Comparison of ENCODE assay signal across 11 cellular contexts in the genomic region with DNA sequence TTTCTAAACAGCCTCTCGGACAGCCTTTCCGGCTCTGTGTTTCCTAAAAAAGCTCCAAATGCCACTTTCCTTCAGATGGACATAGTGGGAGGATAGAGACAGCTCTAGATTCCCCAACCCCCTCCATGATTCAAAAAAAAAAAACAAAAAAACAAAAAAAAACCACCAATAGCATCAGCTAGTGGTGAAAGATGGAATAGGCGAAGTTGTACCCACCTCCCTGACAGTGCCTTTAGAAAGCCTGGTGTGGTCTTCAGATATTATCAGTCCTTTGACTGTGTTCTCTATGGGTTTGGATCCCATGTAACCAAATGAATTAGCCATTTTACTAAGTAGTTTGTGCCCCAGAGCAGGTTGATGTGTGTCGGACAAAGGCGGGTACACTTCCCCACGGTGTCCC.
A peak's percentile ranks its signal among the peaks of the same experiment; 100 is the strongest.
DNase-seq lines count a peak whose midpoint lies in the region; ATAC-seq, FAIRE-seq and TF ChIP-seq lines count a peak whose summit lies in the region.
"Had no signal": no experiment of that assay in that cellular context is flagged by ENCODE, and none has a peak within 500 bp of the region (broad histone marks: within the 10 kb centered on the region; RNA-seq: fewer than 3 reads in every experiment).

No MANE protein-coding gene starts in this region.

- no peak overlapping the region for H3K27ac Mint-ChIP-seq in neural progenitor cell
- H3K27ac Mint-ChIP-seq in activated CD4-positive, alpha-beta T cell treated with anti-CD3 and anti-CD28 coated beads, Interleukin-2, amount 10 ng/mL, durations not matched to agents 7 days and 5 days, result no peak overlapping the region
- H3K27ac Mint-ChIP-seq: effector memory CD8-positive, alpha-beta T cell had no signal

- no peaks in the 10 kb centered on the region for H3K36me3 ChIP-seq in K562 (ENCODE audit: control insufficient read depth, insufficient read depth, low read length)
- no peaks in the 10 kb centered on the region for H3K36me3 ChIP-seq in neural progenitor cell
- H3K36me3 ChIP-seq in esophagus muscularis mucosa, result no peaks in the 10 kb centered on the region
- H3K36me3 ChIP-seq: BLaER1 treated with 17β-estradiol and CSF1 and Interleukin-3, amounts not matched to agents 10 nM and 100 nM had no signal

- peak in 1 of 2 experiments; percentile 21; a peak in 1 of 4 replicates for TF ChIP-seq RAD21 in K562 (CRISPR knock-in tag; conservative IDR thresholded peaks at IDR 0.05 in 1 of 2, IDR thresholded peaks at IDR 0.05 in 1 of 2)

- H3K4me1 ChIP-seq in K562 (replicated peaks in 1 of 2; ENCODE audit: control insufficient read depth in 2 of 2, insufficient read depth in 2 of 2, low read length in 2 of 2) (no peaks in the 10 kb centered on the region), neural progenitor cell (peaks cover 3% of the 10 kb centered on the region), esophagus muscularis mucosa (peaks cover 0 to 5% (median 2%) of the 10 kb centered on the region in 4 donors)

- H4K20me1 ChIP-seq in K562 (replicated peaks; ENCODE audit: control insufficient read depth, insufficient read depth, low read length) (no peaks in the 10 kb centered on the region), neural progenitor cell (ENCODE audit: low read depth) (no peaks in the 10 kb centered on the region)
- H4K20me1 ChIP-seq: BLaER1 treated with 17β-estradiol and CSF1 and Interleukin-3, amounts not matched to agents 10 nM and 100 nM had no signal

- ATAC-seq in K562 (peak; percentile 80), omental fat pad (ENCODE audit: low FRiP score) (no peak)
- ATAC-seq: effector memory CD8-positive, alpha-beta T cell had no signal

- H3K9me3 Mint-ChIP-seq in neural progenitor cell, result peaks cover 2% of the 10 kb centered on the region
- no peaks in the 10 kb centered on the region for H3K9me3 Mint-ChIP-seq in activated CD4-positive, alpha-beta T cell treated with anti-CD3 and anti-CD28 coated beads, Interleukin-2, amount 10 ng/mL, durations not matched to agents 7 days and 5 days
- H3K9me3 Mint-ChIP-seq: effector memory CD8-positive, alpha-beta T cell had no signal

- H3K79me2 ChIP-seq in K562 (ENCODE audit: control insufficient read depth, insufficient read depth, low read length), result no peaks in the 10 kb centered on the region
- H3K79me2 ChIP-seq in neural progenitor cell (ENCODE audit: low read depth), result no peaks in the 10 kb centered on the region

- H3K9ac ChIP-seq in K562 (ENCODE audit: insufficient read depth in 1 of 2, low read depth in 2 of 2, low read length in 2 of 2), result no peak overlapping the region
- no peak overlapping the region for H3K9ac ChIP-seq in neural progenitor cell
- H3K9ac ChIP-seq: BLaER1 treated with 17β-estradiol and CSF1 and Interleukin-3, amounts not matched to agents 10 nM and 100 nM had no signal

- H3K9me1 ChIP-seq in K562 (ENCODE audit: control insufficient read depth, insufficient read depth, low read length), result no peaks in the 10 kb centered on the region

- 0% methylated on average over 6 of the region's 6 CpGs for WGBS in K562 (ENCODE audit: insufficient coverage, low coverage, missing lambda C conversion rate)
- WGBS in esophagus muscularis mucosa, result 68% methylated on average over 6 of the region's 6 CpGs

- CTCF ChIA-PET in K562 (lab: Yijun Ruan, JAX; ENCODE audit: low intra/inter-chr PET ratio), result interaction anchor here (0.6 kb wide), 1 partner anchor 156 kb away, joined by 3 read pairs; no protein-coding TSS in a partner anchor
- CTCF ChIA-PET in activated CD4-positive, alpha-beta T cell treated with anti-CD3 and anti-CD28 coated beads, Interleukin-2, amount 10 ng/mL, durations not matched to agents 7 days and 5 days (lab: Charles Lee), result interaction anchor here (0.9 kb wide), 1 partner anchor 18 kb away, joined by 3 read pairs; no protein-coding TSS in a partner anchor

- H3K36me3 Mint-ChIP-seq in neural progenitor cell, result no peaks in the 10 kb centered on the region
- no peaks in the 10 kb centered on the region for H3K36me3 Mint-ChIP-seq in activated CD4-positive, alpha-beta T cell treated with anti-CD3 and anti-CD28 coated beads, Interleukin-2, amount 10 ng/mL, durations not matched to agents 7 days and 5 days (ENCODE audit: low read depth)

- DNase-seq in NCI-H2227 (lab: John Stamatoyannopoulos, UW; ENCODE audit: unreplicated experiment) (peak; percentile 41), NCI-H2227 treated with DMSO at 0.1 percent for 48 hours (lab: John Stamatoyannopoulos, UW) (no peak), Kasumi-1 (lab: John Stamatoyannopoulos, UW) (peak; percentile 34 to 58), K562 (ENCODE audit: extremely low read depth in 1 of 4, low spot score in 3 of 4) (peak in 2 of 4 experiments; percentile 8 to 42), neural progenitor cell (ENCODE audit: low spot score) (peak; percentile 33), esophagus muscularis mucosa (ENCODE audit: extremely low spot score) (no peak), omental fat pad (ENCODE audit: low spot score) (no peak)
- no peak for DNase-seq in activated CD4-positive, alpha-beta T cell treated with anti-CD3 and anti-CD28 coated beads, Interleukin-2, amount 10 ng/mL, durations not matched to agents 7 days and 5 days
- DNase-seq: effector memory CD8-positive, alpha-beta T cell; stimulated activated CD4-positive, alpha-beta T cell treated with anti-CD3 and anti-CD28 coated beads, Interleukin-2, amount 100 ng/mL, for 48 hours had no signal

- H3F3A ChIP-seq in neural progenitor cell (ENCODE audit: low read depth), result no peaks in the 10 kb centered on the region

- no peak overlapping the region for H3K4me3 Mint-ChIP-seq in neural progenitor cell
- no peak overlapping the region for H3K4me3 Mint-ChIP-seq in activated CD4-positive, alpha-beta T cell treated with anti-CD3 and anti-CD28 coated beads, Interleukin-2, amount 10 ng/mL, durations not matched to agents 7 days and 5 days
- H3K4me3 Mint-ChIP-seq: effector memory CD8-positive, alpha-beta T cell had no signal

- H3K27me3 ChIP-seq in K562 (ENCODE audit: control insufficient read depth in 2 of 2, insufficient read depth in 2 of 2, low read length in 2 of 2) (peaks cover 16 to 47% of the 10 kb centered on the region in 2 experiments; a peak in 4 of 5 replicates), neural progenitor cell (no peaks in the 10 kb centered on the region), esophagus muscularis mucosa (peaks cover 0 to 93% (median 3%) of the 10 kb centered on the region in 4 donors)
- H3K27me3 ChIP-seq: BLaER1 treated with 17β-estradiol and CSF1 and Interleukin-3, amounts not matched to agents 10 nM and 100 nM had no signal

- peaks cover 19% of the 10 kb centered on the region for H3K4me1 Mint-ChIP-seq in neural progenitor cell
- peaks cover 9% of the 10 kb centered on the region for H3K4me1 Mint-ChIP-seq in activated CD4-positive, alpha-beta T cell treated with anti-CD3 and anti-CD28 coated beads, Interleukin-2, amount 10 ng/mL, durations not matched to agents 7 days and 5 days

- TF ChIP-seq POLR2A in K562 (conservative IDR thresholded peaks at IDR 0.05), result no peak
- no peak for TF ChIP-seq POLR2A in esophagus muscularis mucosa (IDR thresholded peaks at IDR 0.05; ENCODE audit: low read depth)

- peak; percentile 35 to 61 (median 60); a peak in 5 of 6 replicates for TF ChIP-seq CTCF in K562 (IDR thresholded peaks at IDR 0.05 in 2 of 3, conservative IDR thresholded peaks at IDR 0.05 in 1 of 3; ENCODE audit: insufficient read depth in 2 of 3, low read depth in 1 of 3, low read length in 3 of 3)
- peak; percentile 62 for TF ChIP-seq CTCF in neural progenitor cell (IDR thresholded peaks at IDR 0.05)
- TF ChIP-seq CTCF in esophagus muscularis mucosa (IDR thresholded peaks at IDR 0.05), result peak in 1 of 3 experiments; percentile 14
- no peak for TF ChIP-seq CTCF in omental fat pad (IDR thresholded peaks at IDR 0.05)

- POLR2A ChIA-PET in K562 (lab: Yijun Ruan, JAX), result interaction anchor here (1.0 kb wide), 1 partner anchor 176 kb away, joined by 3 read pairs; no protein-coding TSS in a partner anchor
- POLR2A ChIA-PET in activated CD4-positive, alpha-beta T cell treated with anti-CD3 and anti-CD28 coated beads, Interleukin-2, amount 10 ng/mL, durations not matched to agents 7 days and 5 days (lab: Charles Lee), result no interaction called here

- H3K27me3 Mint-ChIP-seq in neural progenitor cell (ENCODE audit: insufficient read depth, low read depth), result no peaks in the 10 kb centered on the region
- H3K27me3 Mint-ChIP-seq in activated CD4-positive, alpha-beta T cell treated with anti-CD3 and anti-CD28 coated beads, Interleukin-2, amount 10 ng/mL, durations not matched to agents 7 days and 5 days, result peaks cover 11% of the 10 kb centered on the region

- H2AFZ ChIP-seq in K562 (ENCODE audit: low read depth, low read length) (no peak overlapping the region), neural progenitor cell (replicated peaks) (peak overlapping the region; percentile 40)

- H3K27ac ChIP-seq in K562 (ENCODE audit: extremely low read depth, low read depth, low read length) (no peak overlapping the region), neural progenitor cell (no peak overlapping the region), esophagus muscularis mucosa (replicated peaks in 1 of 4) (no peak overlapping the region)
- H3K27ac ChIP-seq: BLaER1 treated with 17β-estradiol and CSF1 and Interleukin-3, amounts not matched to agents 10 nM and 100 nM had no signal

- in situ Hi-C loops in K562 (cut with MboI), result no loop called here

- H3K9me3 ChIP-seq in K562 (replicated peaks; ENCODE audit: control insufficient read depth, insufficient read depth, low read depth, low read length) (no peaks in the 10 kb centered on the region), neural progenitor cell (ENCODE audit: low read depth) (no peaks in the 10 kb centered on the region), esophagus muscularis mucosa (peaks cover 0 to 4% (median 0%) of the 10 kb centered on the region in 4 donors)
- H3K9me3 ChIP-seq: BLaER1 treated with 17β-estradiol and CSF1 and Interleukin-3, amounts not matched to agents 10 nM and 100 nM had no signal

- no peak overlapping the region for H3K4me2 ChIP-seq in K562 (ENCODE audit: insufficient read depth, low read length)
- H3K4me2 ChIP-seq in neural progenitor cell, result no peak overlapping the region
- H3K4me2 ChIP-seq: BLaER1 treated with 17β-estradiol and CSF1 and Interleukin-3, amounts not matched to agents 10 nM and 100 nM had no signal

- TF ChIP-seq EP300 in K562 (IDR thresholded peaks at IDR 0.05; ENCODE audit: low read length), result no peak
- TF ChIP-seq EP300 in esophagus muscularis mucosa (IDR thresholded peaks at IDR 0.05), result no peak

- peak; percentile 69 for FAIRE-seq in K562 (lab: Jason Lieb, UNC)

- no TSS peak for BruUV-seq in K562 (replicated peaks; lab: Mats Ljungman, UMichigan)

- no peak overlapping the region for H3K4me3 ChIP-seq in K562
- H3K4me3 ChIP-seq in neural progenitor cell, result no peak overlapping the region
- no peak overlapping the region for H3K4me3 ChIP-seq in esophagus muscularis mucosa
- H3K4me3 ChIP-seq: BLaER1 treated with 17β-estradiol and CSF1 and Interleukin-3, amounts not matched to agents 10 nM and 100 nM had no signal

- intact Hi-C loops in K562 (cut with micrococcal nuclease) (no loop called here), esophagus muscularis mucosa (cut with DNase I) (no loop called here)

TF ChIP-seq in K562, 482 proteins besides CTCF, POLR2A, EP300 and RAD21:
- TF ChIP-seq ZNF384 (IDR thresholded peaks at IDR 0.05; ENCODE audit: low read depth, low read length) (peak; percentile 96), MYC (IDR thresholded peaks at IDR 0.05; ENCODE audit: low read depth, low read length) (no peak), MYC (CRISPR knock-in tag; IDR thresholded peaks at IDR 0.05; ENCODE audit: borderline replicate concordance, low read depth) (no peak)

Comparison
In these comparisons a context has a peak if more than half of its experiments do, and no peak if none do; other contexts are left out.
1. DNase-seq: peak in NCI-H2227 (single experiment), Kasumi-1 (2 of 2) and neural progenitor cell (single experiment); none in NCI-H2227 treated with DMSO at 0.1 percent for 48 hours (single experiment), esophagus muscularis mucosa (single experiment), activated CD4-positive, alpha-beta T cell treated with anti-CD3 and anti-CD28 coated beads, Interleukin-2, amount 10 ng/mL, durations not matched to agents 7 days and 5 days (single experiment) and omental fat pad (single experiment).
2. CTCF ChIP-seq: peak in K562 (3 of 3) and neural progenitor cell (single experiment); none in omental fat pad (0 of 3).